ENCODE assay signal across 18 cellular contexts in genomic region chr3:113021471-113021870, GRCh38. TPM values are rescaled to one million over a fixed set of nuclear protein-coding genes. Genes with fewer than 3 reads are reported as not detected.
A peak's percentile ranks its signal among the peaks of the same experiment; 100 is the strongest.
DNase-seq lines count a peak whose midpoint lies in the region; ATAC-seq and TF ChIP-seq lines count a peak whose summit lies in the region.
"Had no signal": no experiment of that assay in that cellular context is flagged by ENCODE, and none has a peak within 500 bp of the region (broad histone marks: within the 10 kb centered on the region; RNA-seq: fewer than 3 reads in every experiment).

No MANE protein-coding gene starts in this region.

- H3K4me1 Mint-ChIP-seq in activated CD8-positive, alpha-beta T cell treated with anti-CD3 and anti-CD28 coated beads for 36 hours (ENCODE audit: low read depth), result peaks cover 41% of the 10 kb centered on the region
- H3K4me1 Mint-ChIP-seq in activated CD8-positive, alpha-beta T cell treated with anti-CD3 and anti-CD28 coated beads, Interleukin-2, amount 10 ng/mL, durations not matched to agents 7 days and 5 days (ENCODE audit: low read depth), result peaks cover 30% of the 10 kb centered on the region
- peaks cover 29 to 37% of the 10 kb centered on the region in 2 donors for H3K4me1 Mint-ChIP-seq in natural killer cell treated with Interleukin-12 subunit alpha and Interleukin-12 subunit beta and Interleukin-15 and Interleukin-18, amount 100 ng/mL, for 72 hours (ENCODE audit: low read depth in 2 of 2)

- no peaks in the 10 kb centered on the region for H3K9me3 Mint-ChIP-seq in activated CD8-positive, alpha-beta T cell treated with anti-CD3 and anti-CD28 coated beads for 36 hours
- no peaks in the 10 kb centered on the region for H3K9me3 Mint-ChIP-seq in activated CD8-positive, alpha-beta T cell treated with anti-CD3 and anti-CD28 coated beads, Interleukin-2, amount 10 ng/mL, durations not matched to agents 7 days and 5 days (ENCODE audit: insufficient read depth)
- H3K9me3 Mint-ChIP-seq in natural killer cell treated with Interleukin-12 subunit alpha and Interleukin-12 subunit beta and Interleukin-15 and Interleukin-18, amount 100 ng/mL, for 72 hours, result no peaks in the 10 kb centered on the region

- no peak for DNase-seq in activated CD8-positive, alpha-beta T cell treated with anti-CD3 and anti-CD28 coated beads for 36 hours
- no peak for DNase-seq in activated CD8-positive, alpha-beta T cell treated with anti-CD3 and anti-CD28 coated beads, Interleukin-2, amount 10 ng/mL, durations not matched to agents 7 days and 5 days
- DNase-seq in Panc1 (ENCODE audit: low read depth, low spot score) (no peak), epithelial cell of esophagus (ENCODE audit: low read depth) (peak; percentile 82), mesendoderm (no peak), NCI-H226 (no peak)
- DNase-seq in natural killer cell treated with Interleukin-12 subunit alpha and Interleukin-12 subunit beta and Interleukin-15 and Interleukin-18, amount 100 ng/mL, for 72 hours (ENCODE audit: low spot score), result no peak
- DNase-seq in activated CD4-positive, CD25-positive, alpha-beta regulatory T cell treated with anti-CD3 and anti-CD28 coated beads, Interleukin-2, amount 50 U/mL, for 72 hours, result no peak
- DNase-seq: Calu3, DMS79, EL, GM23248 had no signal

- H2BK120ac ChIP-seq in mesendoderm (ENCODE audit: low read depth, low read length), result no peak overlapping the region

- BruUV-seq in Panc1 (replicated peaks; lab: Mats Ljungman, UMichigan), result TSS peak; percentile 56

- no peak overlapping the region for H3K27ac ChIP-seq in Panc1 (ENCODE audit: low read length)
- H3K27ac ChIP-seq in mesendoderm (ENCODE audit: low read depth, low read length), result no peak overlapping the region
- H3K27ac ChIP-seq: 22Rv1, GM23248, HL-60 had no signal

- no peak overlapping the region for H3K4me3 Mint-ChIP-seq in activated CD8-positive, alpha-beta T cell treated with anti-CD3 and anti-CD28 coated beads for 36 hours
- no peak overlapping the region for H3K4me3 Mint-ChIP-seq in activated CD8-positive, alpha-beta T cell treated with anti-CD3 and anti-CD28 coated beads, Interleukin-2, amount 10 ng/mL, durations not matched to agents 7 days and 5 days
- H3K4me3 Mint-ChIP-seq in natural killer cell treated with Interleukin-12 subunit alpha and Interleukin-12 subunit beta and Interleukin-15 and Interleukin-18, amount 100 ng/mL, for 72 hours, result peak overlapping the region; percentile 88
- H3K4me3 Mint-ChIP-seq: CD14-positive monocyte had no signal

- H3K27me3 Mint-ChIP-seq in activated CD8-positive, alpha-beta T cell treated with anti-CD3 and anti-CD28 coated beads for 36 hours, result no peaks in the 10 kb centered on the region
- no peaks in the 10 kb centered on the region for H3K27me3 Mint-ChIP-seq in activated CD8-positive, alpha-beta T cell treated with anti-CD3 and anti-CD28 coated beads, Interleukin-2, amount 10 ng/mL, durations not matched to agents 7 days and 5 days (ENCODE audit: low read depth)
- no peaks in the 10 kb centered on the region for H3K27me3 Mint-ChIP-seq in natural killer cell treated with Interleukin-12 subunit alpha and Interleukin-12 subunit beta and Interleukin-15 and Interleukin-18, amount 100 ng/mL, for 72 hours

- H3K4me3 ChIP-seq in Panc1 (ENCODE audit: low read depth in 2 of 2, low read length in 2 of 2) (no peak overlapping the region), epithelial cell of esophagus (ENCODE audit: low read length) (no peak overlapping the region), mesendoderm (ENCODE audit: low read length) (no peak overlapping the region)
- H3K4me3 ChIP-seq: GM23248 had no signal

- intact Hi-C loops in activated CD8-positive, alpha-beta T cell treated with anti-CD3 and anti-CD28 coated beads for 36 hours (cut with micrococcal nuclease), result no loop called here
- intact Hi-C loops in Panc1 (cut with micrococcal nuclease; ENCODE audit: unreplicated experiment), result no loop called here

- no peak for TF ChIP-seq CTCF in activated CD8-positive, alpha-beta T cell treated with anti-CD3 and anti-CD28 coated beads for 36 hours (IDR thresholded peaks at IDR 0.05)
- TF ChIP-seq CTCF in Panc1 (IDR thresholded peaks at IDR 0.05), result no peak
- TF ChIP-seq CTCF in epithelial cell of esophagus (IDR thresholded peaks at IDR 0.05; ENCODE audit: insufficient read depth, low read depth, low read length, missing control alignments), result no peak

- H3K18ac ChIP-seq in mesendoderm (ENCODE audit: low read length), result no peak overlapping the region

- H3K4ac ChIP-seq in mesendoderm (ENCODE audit: low read depth, low read length), result no peak overlapping the region

- no peak overlapping the region for H4K8ac ChIP-seq in mesendoderm (ENCODE audit: low read depth, low read length)

- H3K27ac Mint-ChIP-seq in activated CD8-positive, alpha-beta T cell treated with anti-CD3 and anti-CD28 coated beads for 36 hours, result peak overlapping the region; percentile 92
- H3K27ac Mint-ChIP-seq in activated CD8-positive, alpha-beta T cell treated with anti-CD3 and anti-CD28 coated beads, Interleukin-2, amount 10 ng/mL, durations not matched to agents 7 days and 5 days, result no peak overlapping the region
- H3K27ac Mint-ChIP-seq in natural killer cell treated with Interleukin-12 subunit alpha and Interleukin-12 subunit beta and Interleukin-15 and Interleukin-18, amount 100 ng/mL, for 72 hours, result peak overlapping the region; percentile 91 to 92
- H3K27ac Mint-ChIP-seq: CD14-positive monocyte had no signal

- H2AK5ac ChIP-seq in mesendoderm (ENCODE audit: low read length), result no peak overlapping the region

- H3K36me3 ChIP-seq in Panc1 (ENCODE audit: control insufficient read depth, insufficient read depth, low read length) (peaks cover 9% of the 10 kb centered on the region), mesendoderm (ENCODE audit: control insufficient read depth, insufficient read depth, low read length) (peaks cover 2% of the 10 kb centered on the region)

- no peak overlapping the region for H2BK5ac ChIP-seq in mesendoderm (ENCODE audit: low read length)

- H3K23ac ChIP-seq in mesendoderm (ENCODE audit: low read length), result no peak overlapping the region

- H3K27me3 ChIP-seq in Panc1 (ENCODE audit: control insufficient read depth, insufficient read depth, low read length) (no peaks in the 10 kb centered on the region), mesendoderm (ENCODE audit: insufficient read depth, low read length, poor library complexity) (no peaks in the 10 kb centered on the region)

- H3K56ac ChIP-seq in mesendoderm (ENCODE audit: low read length), result no peak overlapping the region

- no peak for ATAC-seq in activated CD8-positive, alpha-beta T cell treated with anti-CD3 and anti-CD28 coated beads for 36 hours
- ATAC-seq in activated CD8-positive, alpha-beta T cell treated with anti-CD3 and anti-CD28 coated beads, Interleukin-2, amount 10 ng/mL, durations not matched to agents 7 days and 5 days, result no peak
- ATAC-seq in Panc1, result no peak
- no peak for ATAC-seq in natural killer cell treated with Interleukin-12 subunit alpha and Interleukin-12 subunit beta and Interleukin-15 and Interleukin-18, amount 100 ng/mL, for 72 hours
- ATAC-seq: HCT116 had no signal

- H2BK15ac ChIP-seq in mesendoderm (replicated peaks; ENCODE audit: low read depth), result no peak overlapping the region

- POLR2A ChIA-PET in activated CD8-positive, alpha-beta T cell treated with anti-CD3 and anti-CD28 coated beads for 36 hours (lab: Charles Lee), result interaction anchor here (1.3 kb wide), 1 partner anchor 13 kb away, joined by 4 read pairs; no protein-coding TSS in a partner anchor
- POLR2A ChIA-PET in activated CD8-positive, alpha-beta T cell treated with anti-CD3 and anti-CD28 coated beads, Interleukin-2, amount 10 ng/mL, durations not matched to agents 7 days and 5 days (lab: Charles Lee), result no interaction called here
- POLR2A ChIA-PET in Panc1 (lab: Charles Lee), result interaction anchor here (0.6 kb wide), 1 partner anchor 677 kb away, joined by 5 read pairs; no protein-coding TSS in a partner anchor

- H3K9me3 ChIP-seq in Panc1 (ENCODE audit: control insufficient read depth, insufficient read depth, low read depth, low read length), result no peaks in the 10 kb centered on the region

- no peak overlapping the region for H3K4me2 ChIP-seq in mesendoderm (ENCODE audit: low read length)

- peaks cover 21% of the 10 kb centered on the region for H3K79me2 ChIP-seq in mesendoderm (ENCODE audit: control insufficient read depth, insufficient read depth, low read length)

- H3K9ac ChIP-seq in mesendoderm (ENCODE audit: low read length), result no peak overlapping the region
- H3K9ac ChIP-seq: GM23248 had no signal

- in situ Hi-C loops in Panc1 (cut with HindIII; ENCODE audit: low pct_unique_long_range_greater_than_20kb, low sequenced_read_pairs), result no loop called here

- H3K79me1 ChIP-seq in mesendoderm (ENCODE audit: low read length), result peaks cover 9% of the 10 kb centered on the region

- H3K4me1 ChIP-seq in Panc1 (ENCODE audit: control insufficient read depth, insufficient read depth, low read length) (peaks cover 13% of the 10 kb centered on the region), mesendoderm (ENCODE audit: control insufficient read depth, low read depth, low read length) (peaks cover 2% of the 10 kb centered on the region)

- H3K36me3 Mint-ChIP-seq in activated CD8-positive, alpha-beta T cell treated with anti-CD3 and anti-CD28 coated beads for 36 hours (ENCODE audit: low read depth), result peaks cover 13% of the 10 kb centered on the region
- H3K36me3 Mint-ChIP-seq in activated CD8-positive, alpha-beta T cell treated with anti-CD3 and anti-CD28 coated beads, Interleukin-2, amount 10 ng/mL, durations not matched to agents 7 days and 5 days (ENCODE audit: low read depth), result peaks cover 6% of the 10 kb centered on the region
- peaks cover 11% of the 10 kb centered on the region for H3K36me3 Mint-ChIP-seq in natural killer cell treated with Interleukin-12 subunit alpha and Interleukin-12 subunit beta and Interleukin-15 and Interleukin-18, amount 100 ng/mL, for 72 hours

- H4K5ac ChIP-seq in mesendoderm (ENCODE audit: low read length), result no peak overlapping the region

- CTCF ChIA-PET in activated CD8-positive, alpha-beta T cell treated with anti-CD3 and anti-CD28 coated beads for 36 hours (lab: Charles Lee), result interaction anchor here (1.0 to 5.4 kb wide), 2 partner anchors 14 to 378 kb away, joined by 3 to 26 read pairs; no protein-coding TSS in a partner anchor
- CTCF ChIA-PET in activated CD8-positive, alpha-beta T cell treated with anti-CD3 and anti-CD28 coated beads, Interleukin-2, amount 10 ng/mL, durations not matched to agents 7 days and 5 days (lab: Charles Lee), result interaction anchor here (0.8 to 1.3 kb wide), 5 partner anchors 10 to 439 kb away, joined by 3 to 6 read pairs (median 3); no protein-coding TSS in a partner anchor
- CTCF ChIA-PET in Panc1 (lab: Charles Lee), result no interaction called here

- no CpG with 5 or more reads among the region's 2 CpGs for WGBS in mesendoderm (ENCODE audit: extremely low coverage, insufficient coverage, low lambda C conversion rate)

RNA-seq across cellular contexts. Expression of gene GTPBP8, which starts 30.7 kb away (rescaled TPM):
- 10 to 100 TPM; 24.7 to 28.0 TPM for total RNA-seq in activated CD8-positive, alpha-beta T cell treated with anti-CD3 and anti-CD28 coated beads for 36 hours
- 10 to 100 TPM; 24.3 to 24.5 TPM for total RNA-seq in activated CD8-positive, alpha-beta T cell treated with anti-CD3 and anti-CD28 coated beads, Interleukin-2, amount 10 ng/mL, durations not matched to agents 7 days and 5 days
- 16.3 TPM for total RNA-seq in Panc1 (2021; ENCODE audit: unreplicated experiment)
- polyA plus RNA-seq in Panc1 (2012; ENCODE audit: insufficient read length), result 14.5 TPM
- total RNA-seq in natural killer cell treated with Interleukin-12 subunit alpha and Interleukin-12 subunit beta and Interleukin-15 and Interleukin-18, amount 100 ng/mL, for 72 hours, result 10 to 100 TPM; 41.5 to 43.2 TPM
- 51.0 TPM for polyA plus RNA-seq in mesendoderm (2013, experiment 1 of 2)
- polyA plus RNA-seq in mesendoderm (2013, experiment 2 of 2), result 50.7 TPM

RNA-seq across cellular contexts. Expression of gene CD200R1, which starts 46.6 kb away (rescaled TPM):
- total RNA-seq in activated CD8-positive, alpha-beta T cell treated with anti-CD3 and anti-CD28 coated beads for 36 hours, result 1 to 10 TPM; 1.4 to 1.8 TPM
- total RNA-seq in activated CD8-positive, alpha-beta T cell treated with anti-CD3 and anti-CD28 coated beads, Interleukin-2, amount 10 ng/mL, durations not matched to agents 7 days and 5 days, result 1 to 10 TPM; 6.4 to 7.8 TPM
- 0.05 TPM for total RNA-seq in Panc1 (2021; ENCODE audit: unreplicated experiment)
- not detected for polyA plus RNA-seq in Panc1 (2012; ENCODE audit: insufficient read length)
- total RNA-seq in natural killer cell treated with Interleukin-12 subunit alpha and Interleukin-12 subunit beta and Interleukin-15 and Interleukin-18, amount 100 ng/mL, for 72 hours, result 1 to 10 TPM; 3.7 to 8.3 TPM
- polyA plus RNA-seq in mesendoderm (2013, experiment 1 of 2), result 0.07 TPM
- 0.07 TPM for polyA plus RNA-seq in mesendoderm (2013, experiment 2 of 2)
- total RNA-seq: A673, Calu3, GM23248 had no signal
- polyA plus RNA-seq: BJ, GM23248 had no signal
